ENCODE assay signal across 1 cellular context in the genomic region with DNA sequence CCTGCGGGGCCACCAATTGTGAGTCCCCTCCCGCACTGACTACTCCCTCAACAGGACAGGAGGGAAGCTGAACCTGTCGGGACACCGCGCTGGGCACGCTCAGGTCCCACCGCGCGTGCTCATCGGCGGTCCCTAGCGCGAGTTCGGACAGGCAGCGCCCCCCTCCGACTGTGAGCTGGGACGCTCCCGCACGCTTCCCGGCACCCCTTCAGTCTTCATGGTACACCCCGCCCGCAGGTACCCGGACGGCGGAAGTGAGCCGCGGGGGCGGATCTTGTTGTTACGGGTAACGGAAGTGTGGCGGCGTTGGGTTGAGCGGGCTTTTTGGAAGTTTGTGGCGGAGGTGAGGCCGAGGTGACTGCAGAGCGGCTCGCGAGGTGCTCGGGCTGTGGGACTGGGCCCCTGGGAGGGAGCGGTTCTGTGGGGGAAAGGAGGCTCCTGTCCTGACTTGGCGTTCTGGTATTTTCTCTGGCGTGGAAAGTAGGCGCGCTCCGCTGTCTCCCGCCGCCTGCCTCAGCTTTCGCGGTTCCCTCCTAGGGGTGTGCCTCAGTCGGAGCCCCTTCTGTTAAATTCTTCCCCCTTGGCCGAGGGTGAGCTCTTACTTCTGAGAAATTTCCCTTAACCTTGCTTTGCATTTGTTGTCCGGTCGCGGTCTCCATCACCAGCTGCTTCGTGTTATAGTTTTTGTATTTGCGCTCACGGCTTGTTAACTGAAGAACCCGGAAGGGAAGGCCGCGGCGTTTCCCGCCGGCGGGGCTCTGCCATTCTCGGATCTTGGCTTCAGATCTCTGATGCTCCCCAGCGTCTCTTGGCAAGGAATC.
TF ChIP-seq lines count a peak whose summit lies in the region.

A gene (plus strand): TSS at position 289 of the 821 bp plus-strand sequence. CDS start 3,669 bp downstream, outside the sequence.

TF ChIP-seq in HepG2, 621 proteins besides CTCF, POLR2A, EP300 and RAD21 (continued from another document and continues in another):
- TF ChIP-seq, protein P1, sequence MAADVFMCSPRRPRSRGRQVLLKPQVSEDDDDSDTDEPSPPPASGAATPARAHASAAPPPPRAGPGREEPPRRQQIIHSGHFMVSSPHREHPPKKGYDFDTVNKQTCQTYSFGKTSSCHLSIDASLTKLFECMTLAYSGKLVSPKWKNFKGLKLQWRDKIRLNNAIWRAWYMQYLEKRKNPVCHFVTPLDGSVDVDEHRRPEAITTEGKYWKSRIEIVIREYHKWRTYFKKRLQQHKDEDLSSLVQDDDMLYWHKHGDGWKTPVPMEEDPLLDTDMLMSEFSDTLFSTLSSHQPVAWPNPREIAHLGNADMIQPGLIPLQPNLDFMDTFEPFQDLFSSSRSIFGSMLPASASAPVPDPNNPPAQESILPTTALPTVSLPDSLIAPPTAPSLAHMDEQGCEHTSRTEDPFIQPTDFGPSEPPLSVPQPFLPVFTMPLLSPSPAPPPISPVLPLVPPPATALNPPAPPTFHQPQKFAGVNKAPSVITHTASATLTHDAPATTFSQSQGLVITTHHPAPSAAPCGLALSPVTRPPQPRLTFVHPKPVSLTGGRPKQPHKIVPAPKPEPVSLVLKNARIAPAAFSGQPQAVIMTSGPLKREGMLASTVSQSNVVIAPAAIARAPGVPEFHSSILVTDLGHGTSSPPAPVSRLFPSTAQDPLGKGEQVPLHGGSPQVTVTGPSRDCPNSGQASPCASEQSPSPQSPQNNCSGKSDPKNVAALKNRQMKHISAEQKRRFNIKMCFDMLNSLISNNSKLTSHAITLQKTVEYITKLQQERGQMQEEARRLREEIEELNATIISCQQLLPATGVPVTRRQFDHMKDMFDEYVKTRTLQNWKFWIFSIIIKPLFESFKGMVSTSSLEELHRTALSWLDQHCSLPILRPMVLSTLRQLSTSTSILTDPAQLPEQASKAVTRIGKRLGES (CRISPR knock-in tag; IDR thresholded peaks at IDR 0.05; ENCODE audit: borderline replicate concordance): no peak
- peak; percentile 85 for TF ChIP-seq ZNF138 (CRISPR knock-in tag; IDR thresholded peaks at IDR 0.05; ENCODE audit: low read depth)
- TF ChIP-seq BORCS8-MEF2B (CRISPR knock-in tag; IDR thresholded peaks at IDR 0.05): peak; percentile 96
- peak; percentile 95 for TF ChIP-seq ARNT2 (CRISPR knock-in tag; IDR thresholded peaks at IDR 0.05; ENCODE audit: low read depth)
- TF ChIP-seq MTA3 (CRISPR knock-in tag; IDR thresholded peaks at IDR 0.05): no peak
- TF ChIP-seq ZSCAN22 (CRISPR knock-in tag; IDR thresholded peaks at IDR 0.05): no peak
- TF ChIP-seq ZNF816 (CRISPR knock-in tag; IDR thresholded peaks at IDR 0.05; ENCODE audit: borderline replicate concordance): peak; percentile 86
- TF ChIP-seq, protein P2, sequence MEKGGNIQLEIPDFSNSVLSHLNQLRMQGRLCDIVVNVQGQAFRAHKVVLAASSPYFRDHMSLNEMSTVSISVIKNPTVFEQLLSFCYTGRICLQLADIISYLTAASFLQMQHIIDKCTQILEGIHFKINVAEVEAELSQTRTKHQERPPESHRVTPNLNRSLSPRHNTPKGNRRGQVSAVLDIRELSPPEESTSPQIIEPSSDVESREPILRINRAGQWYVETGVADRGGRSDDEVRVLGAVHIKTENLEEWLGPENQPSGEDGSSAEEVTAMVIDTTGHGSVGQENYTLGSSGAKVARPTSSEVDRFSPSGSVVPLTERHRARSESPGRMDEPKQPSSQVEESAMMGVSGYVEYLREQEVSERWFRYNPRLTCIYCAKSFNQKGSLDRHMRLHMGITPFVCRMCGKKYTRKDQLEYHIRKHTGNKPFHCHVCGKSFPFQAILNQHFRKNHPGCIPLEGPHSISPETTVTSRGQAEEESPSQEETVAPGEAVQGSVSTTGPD (CRISPR knock-in tag; IDR thresholded peaks at IDR 0.05): no peak
- peak; percentile 84 for TF ChIP-seq THAP11 (CRISPR knock-in tag; IDR thresholded peaks at IDR 0.05)
- TF ChIP-seq ZNF30 (CRISPR knock-in tag; IDR thresholded peaks at IDR 0.05): no peak
- TF ChIP-seq, protein P3, sequence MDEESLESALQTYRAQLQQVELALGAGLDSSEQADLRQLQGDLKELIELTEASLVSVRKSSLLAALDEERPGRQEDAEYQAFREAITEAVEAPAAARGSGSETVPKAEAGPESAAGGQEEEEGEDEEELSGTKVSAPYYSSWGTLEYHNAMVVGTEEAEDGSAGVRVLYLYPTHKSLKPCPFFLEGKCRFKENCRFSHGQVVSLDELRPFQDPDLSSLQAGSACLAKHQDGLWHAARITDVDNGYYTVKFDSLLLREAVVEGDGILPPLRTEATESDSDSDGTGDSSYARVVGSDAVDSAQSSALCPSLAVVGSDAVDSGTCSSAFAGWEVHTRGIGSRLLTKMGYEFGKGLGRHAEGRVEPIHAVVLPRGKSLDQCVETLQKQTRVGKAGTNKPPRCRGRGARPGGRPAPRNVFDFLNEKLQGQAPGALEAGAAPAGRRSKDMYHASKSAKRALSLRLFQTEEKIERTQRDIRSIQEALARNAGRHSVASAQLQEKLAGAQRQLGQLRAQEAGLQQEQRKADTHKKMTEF (CRISPR knock-in tag; IDR thresholded peaks at IDR 0.05): peak; percentile 73; the same call in 1 of the 2 replicates
- no peak for TF ChIP-seq MZF1 (CRISPR knock-in tag; IDR thresholded peaks at IDR 0.05; ENCODE audit: borderline replicate concordance)
- TF ChIP-seq ATF1 (CRISPR knock-in tag; IDR thresholded peaks at IDR 0.05): no peak; the same call in 1 of the 2 replicates
- TF ChIP-seq ZNF564 (CRISPR knock-in tag; IDR thresholded peaks at IDR 0.05): 0 out of 2 replicates have a peak, but pooled peaks have one; percentile 67
- TF ChIP-seq MATR3 (CRISPR knock-in tag; IDR thresholded peaks at IDR 0.05): no peak
- 0 out of 2 replicates have a peak, but pooled peaks have one; percentile 4 for TF ChIP-seq RBAK (CRISPR knock-in tag; IDR thresholded peaks at IDR 0.05)
- TF ChIP-seq, protein P4, sequence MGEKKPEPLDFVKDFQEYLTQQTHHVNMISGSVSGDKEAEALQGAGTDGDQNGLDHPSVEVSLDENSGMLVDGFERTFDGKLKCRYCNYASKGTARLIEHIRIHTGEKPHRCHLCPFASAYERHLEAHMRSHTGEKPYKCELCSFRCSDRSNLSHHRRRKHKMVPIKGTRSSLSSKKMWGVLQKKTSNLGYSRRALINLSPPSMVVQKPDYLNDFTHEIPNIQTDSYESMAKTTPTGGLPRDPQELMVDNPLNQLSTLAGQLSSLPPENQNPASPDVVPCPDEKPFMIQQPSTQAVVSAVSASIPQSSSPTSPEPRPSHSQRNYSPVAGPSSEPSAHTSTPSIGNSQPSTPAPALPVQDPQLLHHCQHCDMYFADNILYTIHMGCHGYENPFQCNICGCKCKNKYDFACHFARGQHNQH (CRISPR knock-in tag; IDR thresholded peaks at IDR 0.05): peak; percentile 86
- TF ChIP-seq HOXA5 (CRISPR knock-in tag; IDR thresholded peaks at IDR 0.05): no peak; the same call in 1 of the 2 replicates
- TF ChIP-seq, protein P5, sequence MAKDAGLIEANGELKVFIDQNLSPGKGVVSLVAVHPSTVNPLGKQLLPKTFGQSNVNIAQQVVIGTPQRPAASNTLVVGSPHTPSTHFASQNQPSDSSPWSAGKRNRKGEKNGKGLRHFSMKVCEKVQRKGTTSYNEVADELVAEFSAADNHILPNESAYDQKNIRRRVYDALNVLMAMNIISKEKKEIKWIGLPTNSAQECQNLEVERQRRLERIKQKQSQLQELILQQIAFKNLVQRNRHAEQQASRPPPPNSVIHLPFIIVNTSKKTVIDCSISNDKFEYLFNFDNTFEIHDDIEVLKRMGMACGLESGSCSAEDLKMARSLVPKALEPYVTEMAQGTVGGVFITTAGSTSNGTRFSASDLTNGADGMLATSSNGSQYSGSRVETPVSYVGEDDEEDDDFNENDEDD (CRISPR knock-in tag; IDR thresholded peaks at IDR 0.05; ENCODE audit: borderline replicate concordance): peak; percentile 97
- 0 out of 2 replicates have a peak, but pooled peaks have one; percentile 64 for TF ChIP-seq ZNF674 (CRISPR knock-in tag; IDR thresholded peaks at IDR 0.05; ENCODE audit: low read depth)
- TF ChIP-seq, protein P6, sequence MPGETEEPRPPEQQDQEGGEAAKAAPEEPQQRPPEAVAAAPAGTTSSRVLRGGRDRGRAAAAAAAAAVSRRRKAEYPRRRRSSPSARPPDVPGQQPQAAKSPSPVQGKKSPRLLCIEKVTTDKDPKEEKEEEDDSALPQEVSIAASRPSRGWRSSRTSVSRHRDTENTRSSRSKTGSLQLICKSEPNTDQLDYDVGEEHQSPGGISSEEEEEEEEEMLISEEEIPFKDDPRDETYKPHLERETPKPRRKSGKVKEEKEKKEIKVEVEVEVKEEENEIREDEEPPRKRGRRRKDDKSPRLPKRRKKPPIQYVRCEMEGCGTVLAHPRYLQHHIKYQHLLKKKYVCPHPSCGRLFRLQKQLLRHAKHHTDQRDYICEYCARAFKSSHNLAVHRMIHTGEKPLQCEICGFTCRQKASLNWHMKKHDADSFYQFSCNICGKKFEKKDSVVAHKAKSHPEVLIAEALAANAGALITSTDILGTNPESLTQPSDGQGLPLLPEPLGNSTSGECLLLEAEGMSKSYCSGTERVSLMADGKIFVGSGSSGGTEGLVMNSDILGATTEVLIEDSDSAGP (CRISPR knock-in tag; IDR thresholded peaks at IDR 0.05; ENCODE audit: borderline replicate concordance): peak; percentile 93
- TF ChIP-seq SMYD3 (CRISPR knock-in tag; IDR thresholded peaks at IDR 0.05): no peak
- peak; percentile 90 for TF ChIP-seq GABPA (IDR thresholded peaks at IDR 0.05; ENCODE audit: low read depth, low read length)
- peak; percentile 98 for TF ChIP-seq GABPA (CRISPR knock-in tag; IDR thresholded peaks at IDR 0.05; ENCODE audit: low read depth)
- TF ChIP-seq ZNF121 (CRISPR knock-in tag; IDR thresholded peaks at IDR 0.05): no peak
- TF ChIP-seq, protein P7, sequence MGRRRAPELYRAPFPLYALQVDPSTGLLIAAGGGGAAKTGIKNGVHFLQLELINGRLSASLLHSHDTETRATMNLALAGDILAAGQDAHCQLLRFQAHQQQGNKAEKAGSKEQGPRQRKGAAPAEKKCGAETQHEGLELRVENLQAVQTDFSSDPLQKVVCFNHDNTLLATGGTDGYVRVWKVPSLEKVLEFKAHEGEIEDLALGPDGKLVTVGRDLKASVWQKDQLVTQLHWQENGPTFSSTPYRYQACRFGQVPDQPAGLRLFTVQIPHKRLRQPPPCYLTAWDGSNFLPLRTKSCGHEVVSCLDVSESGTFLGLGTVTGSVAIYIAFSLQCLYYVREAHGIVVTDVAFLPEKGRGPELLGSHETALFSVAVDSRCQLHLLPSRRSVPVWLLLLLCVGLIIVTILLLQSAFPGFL (CRISPR knock-in tag; IDR thresholded peaks at IDR 0.05): no peak
- TF ChIP-seq, protein P8, sequence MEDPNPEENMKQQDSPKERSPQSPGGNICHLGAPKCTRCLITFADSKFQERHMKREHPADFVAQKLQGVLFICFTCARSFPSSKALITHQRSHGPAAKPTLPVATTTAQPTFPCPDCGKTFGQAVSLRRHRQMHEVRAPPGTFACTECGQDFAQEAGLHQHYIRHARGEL (CRISPR knock-in tag; IDR thresholded peaks at IDR 0.05): no peak
- TF ChIP-seq ZNF460 (CRISPR knock-in tag; IDR thresholded peaks at IDR 0.05; ENCODE audit: borderline replicate concordance): no peak; the same call in 1 of the 2 replicates
- 0 out of 2 replicates have a peak, but pooled peaks have one; percentile 1 for TF ChIP-seq SOX13 (IDR thresholded peaks at IDR 0.05)
- TF ChIP-seq SOX13 (CRISPR knock-in tag; conservative IDR thresholded peaks at IDR 0.05 in 1 of 2, IDR thresholded peaks at IDR 0.05 in 1 of 2): peak in 1 of 2 experiments; percentile 53; a peak in 2 of 4 replicates
- TF ChIP-seq, protein P9, sequence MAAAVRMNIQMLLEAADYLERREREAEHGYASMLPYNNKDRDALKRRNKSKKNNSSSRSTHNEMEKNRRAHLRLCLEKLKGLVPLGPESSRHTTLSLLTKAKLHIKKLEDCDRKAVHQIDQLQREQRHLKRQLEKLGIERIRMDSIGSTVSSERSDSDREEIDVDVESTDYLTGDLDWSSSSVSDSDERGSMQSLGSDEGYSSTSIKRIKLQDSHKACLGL (CRISPR knock-in tag; IDR thresholded peaks at IDR 0.05): peak; percentile 87
- TF ChIP-seq LCORL (IDR thresholded peaks at IDR 0.05): no peak
- TF ChIP-seq LCORL (CRISPR knock-in tag; IDR thresholded peaks at IDR 0.05): peak; percentile 96
- TF ChIP-seq RXRB (CRISPR knock-in tag; IDR thresholded peaks at IDR 0.05; ENCODE audit: borderline replicate concordance): peak; percentile 71
- 0 out of 2 replicates have a peak, but pooled peaks have one; percentile 49 for TF ChIP-seq ISL2 (CRISPR knock-in tag; IDR thresholded peaks at IDR 0.05)
- TF ChIP-seq YY1 (IDR thresholded peaks at IDR 0.05; ENCODE audit: insufficient read depth, insufficient replicate concordance, low read depth, low read length): peak; percentile 54
- no peak for TF ChIP-seq SOX6 (IDR thresholded peaks at IDR 0.05)
- TF ChIP-seq SOX6 (CRISPR knock-in tag; IDR thresholded peaks at IDR 0.05): peak; percentile 73; the same call in 1 of the 2 replicates
- TF ChIP-seq, protein P10, sequence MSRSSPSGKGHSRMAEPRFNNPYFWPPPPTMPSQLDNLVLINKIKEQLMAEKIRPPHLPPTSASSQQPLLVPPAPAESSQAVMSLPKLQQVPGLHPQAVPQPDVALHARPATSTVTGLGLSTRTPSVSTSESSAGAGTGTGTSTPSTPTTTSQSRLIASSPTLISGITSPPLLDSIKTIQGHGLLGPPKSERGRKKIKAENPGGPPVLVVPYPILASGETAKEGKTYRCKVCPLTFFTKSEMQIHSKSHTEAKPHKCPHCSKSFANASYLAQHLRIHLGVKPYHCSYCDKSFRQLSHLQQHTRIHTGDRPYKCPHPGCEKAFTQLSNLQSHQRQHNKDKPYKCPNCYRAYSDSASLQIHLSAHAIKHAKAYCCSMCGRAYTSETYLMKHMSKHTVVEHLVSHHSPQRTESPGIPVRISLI (CRISPR knock-in tag; IDR thresholded peaks at IDR 0.05; ENCODE audit: borderline replicate concordance): no peak; the same call in 1 of the 2 replicates
- TF ChIP-seq, protein P11, sequence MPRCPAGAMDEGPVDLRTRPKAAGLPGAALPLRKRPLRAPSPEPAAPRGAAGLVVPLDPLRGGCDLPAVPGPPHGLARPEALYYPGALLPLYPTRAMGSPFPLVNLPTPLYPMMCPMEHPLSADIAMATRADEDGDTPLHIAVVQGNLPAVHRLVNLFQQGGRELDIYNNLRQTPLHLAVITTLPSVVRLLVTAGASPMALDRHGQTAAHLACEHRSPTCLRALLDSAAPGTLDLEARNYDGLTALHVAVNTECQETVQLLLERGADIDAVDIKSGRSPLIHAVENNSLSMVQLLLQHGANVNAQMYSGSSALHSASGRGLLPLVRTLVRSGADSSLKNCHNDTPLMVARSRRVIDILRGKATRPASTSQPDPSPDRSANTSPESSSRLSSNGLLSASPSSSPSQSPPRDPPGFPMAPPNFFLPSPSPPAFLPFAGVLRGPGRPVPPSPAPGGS (CRISPR knock-in tag; IDR thresholded peaks at IDR 0.05): 0 out of 2 replicates have a peak, but pooled peaks have one; percentile 26
- TF ChIP-seq HNRNPK (IDR thresholded peaks at IDR 0.05; ENCODE audit: low read depth, low read length, poor library complexity, severe bottlenecking): no peak
- TF ChIP-seq ZNF570 (CRISPR knock-in tag; IDR thresholded peaks at IDR 0.05; ENCODE audit: borderline replicate concordance): no peak
- TF ChIP-seq MBNL3 (CRISPR knock-in tag; conservative IDR thresholded peaks at IDR 0.05): no peak
- no peak for TF ChIP-seq CHD4 (IDR thresholded peaks at IDR 0.05; ENCODE audit: borderline replicate concordance, low read length)
- no peak for TF ChIP-seq ZNF282 (IDR thresholded peaks at IDR 0.05; ENCODE audit: partially characterized antibody)
- no peak for TF ChIP-seq ZNF264 (CRISPR knock-in tag; IDR thresholded peaks at IDR 0.05)
- no peak for TF ChIP-seq TBL1XR1 (IDR thresholded peaks at IDR 0.05; ENCODE audit: borderline replicate concordance, low read length, partially characterized antibody)
- no peak; the same call in 1 of the 2 replicates for TF ChIP-seq ZNF337 (CRISPR knock-in tag; IDR thresholded peaks at IDR 0.05; ENCODE audit: borderline replicate concordance, low read depth)
- TF ChIP-seq ZNF350 (CRISPR knock-in tag; IDR thresholded peaks at IDR 0.05; ENCODE audit: borderline replicate concordance, low read depth): peak; percentile 67
- TF ChIP-seq ZNF672 (CRISPR knock-in tag; IDR thresholded peaks at IDR 0.05): no peak; the same call in 1 of the 2 replicates
- no peak for TF ChIP-seq SIX4 (CRISPR knock-in tag; IDR thresholded peaks at IDR 0.05)
